Comparison of ENCODE assay signal across 15 cellular contexts in genomic region chr6:54481096-54481495, GRCh38.
DNase-seq lines count a peak whose midpoint lies in the region; ATAC-seq, FAIRE-seq and TF ChIP-seq lines count a peak whose summit lies in the region.
"Had no signal": no experiment of that assay in that cellular context is flagged by ENCODE, and none has a peak within 500 bp of the region (broad histone marks: within the 10 kb centered on the region; RNA-seq: fewer than 3 reads in every experiment).

No MANE protein-coding gene starts in this region.

- H3K36me3 Mint-ChIP-seq in Calu3 (ENCODE audit: insufficient read depth, unreplicated experiment) = no peaks in the 10 kb centered on the region

- H3K27ac ChIP-seq in HepG2 (ENCODE audit: extremely low read length, insufficient read depth, low read length) = no peak overlapping the region

- no peak overlapping the region for H3K27ac Mint-ChIP-seq in Calu3 (ENCODE audit: unreplicated experiment)
- H3K27ac Mint-ChIP-seq: B cell; CD4-positive, alpha-beta T cell had no signal

- in situ Hi-C loops in HepG2 (cut with HindIII; ENCODE audit: extremely low pct_ligation_motif_present, low pct_unique_long_range_greater_than_20kb) = no loop called here

- no peak overlapping the region for H3K4me3 Mint-ChIP-seq in Calu3 (ENCODE audit: low read depth, unreplicated experiment)
- H3K4me3 Mint-ChIP-seq: B cell; CD4-positive, alpha-beta T cell had no signal

- H3K9me3 Mint-ChIP-seq in Calu3 (ENCODE audit: low read depth, unreplicated experiment) = peaks cover 2% of the 10 kb centered on the region

- peaks cover 14% of the 10 kb centered on the region for H3K4me1 Mint-ChIP-seq in Calu3 (ENCODE audit: low read depth, unreplicated experiment)
- H3K4me1 Mint-ChIP-seq: B cell had no signal

- H2AFZ ChIP-seq in HepG2 (ENCODE audit: low read length) = no peak overlapping the region

- CTCF ChIA-PET in Calu3 (lab: Charles Lee) (no interaction called here), HepG2 (lab: Yijun Ruan, JAX; ENCODE audit: low intra/inter-chr PET ratio, low total read pairs) (no interaction called here)

- H3K4me3 ChIP-seq in HepG2 (replicated peaks in 1 of 3; ENCODE audit: insufficient read depth in 1 of 3, low read depth in 2 of 3, low read length in 3 of 3) = no peak overlapping the region

- FAIRE-seq in HepG2 (lab: Jason Lieb, UNC) = no peak
- no peak for FAIRE-seq in GM19239 (lab: Jason Lieb, UNC)
- FAIRE-seq: D721Med had no signal

- no peaks in the 10 kb centered on the region for H4K20me1 ChIP-seq in HepG2 (ENCODE audit: insufficient read depth, low read length)

- TF ChIP-seq EP300 in HepG2 (IDR thresholded peaks at IDR 0.05; ENCODE audit: low read depth in 2 of 2, low read length in 2 of 2) (no peak), HepG2 (CRISPR knock-in tag; IDR thresholded peaks at IDR 0.05; ENCODE audit: borderline replicate concordance) (no peak)

- 4% methylated on average over 4 of the region's 4 CpGs for WGBS in HepG2 (ENCODE audit: low lambda C conversion rate)

- no peaks in the 10 kb centered on the region for H3K36me3 ChIP-seq in HepG2 (replicated peaks in 1 of 2; ENCODE audit: control insufficient read depth in 1 of 2, insufficient read depth in 2 of 2, low read length in 2 of 2)

- intact Hi-C loops in Calu3 (cut with micrococcal nuclease; ENCODE audit: unreplicated experiment) (no loop called here), HepG2 (cut with micrococcal nuclease; ENCODE audit: unreplicated experiment) (no loop called here)

- TF ChIP-seq RAD21 in HepG2 (CRISPR knock-in tag; IDR thresholded peaks at IDR 0.05) = no peak

- no peaks in the 10 kb centered on the region for H3K4me1 ChIP-seq in HepG2 (ENCODE audit: insufficient read depth, low read length)

- no peak overlapping the region for H3K9ac ChIP-seq in HepG2 (ENCODE audit: insufficient read depth, low read depth, low read length)

- H3K79me2 ChIP-seq in HepG2 (ENCODE audit: insufficient read depth, low read length) = no peaks in the 10 kb centered on the region

- ATAC-seq in HepG2 (peak; percentile 90), GM21367 (IDR thresholded peaks at IDR 0.05; ENCODE audit: unreplicated experiment) (no peak), HG02852 (IDR thresholded peaks at IDR 0.05; ENCODE audit: unreplicated experiment) (no peak)

- no peaks in the 10 kb centered on the region for H3K27me3 ChIP-seq in HepG2 (ENCODE audit: control insufficient read depth in 1 of 2, insufficient read depth in 2 of 2, low read length in 2 of 2)

- no peak overlapping the region for H3K4me2 ChIP-seq in HepG2 (ENCODE audit: low read depth, low read length)

- POLR2A ChIA-PET in HepG2 (lab: Yijun Ruan, JAX) = no interaction called here

- TF ChIP-seq CTCF in Calu3 (IDR thresholded peaks at IDR 0.05; ENCODE audit: unreplicated experiment) = no peak
- no peak for TF ChIP-seq CTCF in HepG2 (CRISPR knock-in tag; IDR thresholded peaks at IDR 0.05)

- no peaks in the 10 kb centered on the region for H3K27me3 Mint-ChIP-seq in Calu3 (ENCODE audit: unreplicated experiment)
- H3K27me3 Mint-ChIP-seq: B cell; CD4-positive, alpha-beta T cell had no signal

- DNase-seq in Calu3 (peak; percentile 41), HT-29 (ENCODE audit: low spot score) (peak; percentile 58), RPMI8226 (peak; percentile 9), HepG2 (ENCODE audit: low spot score) (peak; percentile 27), GM19239 (ENCODE audit: insufficient read length, low spot score) (no peak)
- DNase-seq: CD4-positive, alpha-beta T cell; GF-D8; NCI-H1092; NCI-H226; NCI-H82; T-helper 1 cell had no signal

- BruUV-seq in Calu3 (replicated peaks; lab: Mats Ljungman, UMichigan) = no TSS peak
- BruUV-seq in HepG2 (replicated peaks; lab: Mats Ljungman, UMichigan) = no TSS peak

- no peak for TF ChIP-seq POLR2A in HepG2 (IDR thresholded peaks at IDR 0.05; ENCODE audit: insufficient read depth in 1 of 2, low read depth in 2 of 2, low read length in 2 of 2)

- no peaks in the 10 kb centered on the region for H3K9me3 ChIP-seq in HepG2 (ENCODE audit: low read length)

TF ChIP-seq in HepG2, 621 proteins besides CTCF, POLR2A, EP300 and RAD21 (continues in another document):
- TF ChIP-seq ZNF253 (CRISPR knock-in tag; IDR thresholded peaks at IDR 0.05; ENCODE audit: borderline replicate concordance) (no peak), TFAP4 (IDR thresholded peaks at IDR 0.05; ENCODE audit: borderline replicate concordance, low read depth) (0 out of 2 replicates have a peak, but pooled peaks have one; percentile 23), THAP8 (CRISPR knock-in tag; IDR thresholded peaks at IDR 0.05; ENCODE audit: borderline replicate concordance) (no peak), NR2F2 (IDR thresholded peaks at IDR 0.05; ENCODE audit: borderline replicate concordance, low read depth) (no peak), AHDC1 (CRISPR knock-in tag; IDR thresholded peaks at IDR 0.05; ENCODE audit: borderline replicate concordance) (0 out of 2 replicates have a peak, but pooled peaks have one; percentile 28), HNF4G (IDR thresholded peaks at IDR 0.05; ENCODE audit: borderline replicate concordance, low read depth, low read length) (peak; percentile 28; the same call in 1 of the 2 replicates), HNF4G (CRISPR knock-in tag; IDR thresholded peaks at IDR 0.05; ENCODE audit: borderline replicate concordance, low read depth) (no peak), NFIC (IDR thresholded peaks at IDR 0.05; ENCODE audit: low read length) (peak; percentile 37; the same call in 1 of the 2 replicates), E2F2 (CRISPR knock-in tag; IDR thresholded peaks at IDR 0.05; ENCODE audit: borderline replicate concordance) (no peak)
